ENCODE assay signal across 8 cellular contexts in genomic region chr2:119758881-119759450, GRCh38. TPM values are rescaled to one million over a fixed set of nuclear protein-coding genes. Genes with fewer than 3 reads are reported as not detected.
A peak's percentile ranks its signal among the peaks of the same experiment; 100 is the strongest.
DNase-seq lines count a peak whose midpoint lies in the region; TF ChIP-seq lines count a peak whose summit lies in the region.

No MANE protein-coding gene starts in this region.

- H3K36me3 Mint-ChIP-seq in activated CD4-positive, alpha-beta T cell treated with anti-CD3 and anti-CD28 coated beads, Interleukin-2, amount 10 ng/mL, durations not matched to agents 24 days and 14 days (ENCODE audit: low read depth): no peaks in the 10 kb centered on the region

- H3K27me3 Mint-ChIP-seq in activated CD4-positive, alpha-beta T cell treated with anti-CD3 and anti-CD28 coated beads, Interleukin-2, amount 10 ng/mL, durations not matched to agents 24 days and 14 days: no peaks in the 10 kb centered on the region

- H3K9me3 ChIP-seq in liver (ENCODE audit: control insufficient read depth in 4 of 4, low read length in 3 of 4) (no peaks in the 10 kb centered on the region), testis (no peaks in the 10 kb centered on the region)

- H3K27ac ChIP-seq in angular gyrus (ENCODE audit: low read depth, low read length) (peak overlapping the region; percentile 96), liver (ENCODE audit: low read depth in 1 of 2, low read length in 2 of 2) (peak overlapping the region; percentile 95 to 97), testis (peak overlapping the region; percentile 87 to 93)

- TF ChIP-seq POLR2A in testis (IDR thresholded peaks at IDR 0.05): no peak

- H3K4me3 ChIP-seq in liver (ENCODE audit: low read depth in 1 of 3, low read length in 3 of 3): peak overlapping the region; percentile 65 to 98 (median 76)
- H3K4me3 ChIP-seq in testis: peak overlapping the region; percentile 84 to 94

- no peaks in the 10 kb centered on the region for H3K9me3 Mint-ChIP-seq in activated CD4-positive, alpha-beta T cell treated with anti-CD3 and anti-CD28 coated beads, Interleukin-2, amount 10 ng/mL, durations not matched to agents 24 days and 14 days

- no peak for DNase-seq in activated CD4-positive, alpha-beta T cell treated with anti-CD3 and anti-CD28 coated beads, Interleukin-2, amount 10 ng/mL, durations not matched to agents 24 days and 14 days
- no peak for DNase-seq in activated CD4-positive, alpha-beta T cell treated with anti-CD3 and anti-CD28 coated beads for 1 hour
- DNase-seq in testis (no peak), NCI-H1417 treated with DMSO at 0.1 percent for 48 hours (lab: John Stamatoyannopoulos, UW) (no peak), dermis blood vessel endothelial cell (no peak), NCI-H128 (lab: John Stamatoyannopoulos, UW; ENCODE audit: unreplicated experiment) (no peak)

- no peak for TF ChIP-seq RAD21 in liver (IDR thresholded peaks at IDR 0.05)

- H3K27ac Mint-ChIP-seq in activated CD4-positive, alpha-beta T cell treated with anti-CD3 and anti-CD28 coated beads, Interleukin-2, amount 10 ng/mL, durations not matched to agents 24 days and 14 days: peak overlapping the region; percentile 93

- H3K27me3 ChIP-seq in liver (ENCODE audit: control insufficient read depth in 4 of 4, insufficient read depth in 4 of 4, low read length in 3 of 4) (no peaks in the 10 kb centered on the region), testis (no peaks in the 10 kb centered on the region)

- peak overlapping the region; percentile 80 to 87 for H3K9ac ChIP-seq in liver (ENCODE audit: low read depth in 1 of 2, low read length in 2 of 2)

- H3K36me3 ChIP-seq in liver (ENCODE audit: control insufficient read depth in 4 of 4, insufficient read depth in 3 of 4, low read depth in 1 of 4, low read length in 3 of 4) (no peaks in the 10 kb centered on the region), testis (ENCODE audit: low read depth, missing control alignments) (no peaks in the 10 kb centered on the region)

- no peak for TF ChIP-seq CTCF in liver (IDR thresholded peaks at IDR 0.05; ENCODE audit: low read depth, low read length, missing input control)
- TF ChIP-seq CTCF in testis (IDR thresholded peaks at IDR 0.05): no peak

- H3K4me1 Mint-ChIP-seq in activated CD4-positive, alpha-beta T cell treated with anti-CD3 and anti-CD28 coated beads, Interleukin-2, amount 10 ng/mL, durations not matched to agents 24 days and 14 days: peaks cover 33% of the 10 kb centered on the region

- peak overlapping the region; percentile 92 for H3K4me3 Mint-ChIP-seq in activated CD4-positive, alpha-beta T cell treated with anti-CD3 and anti-CD28 coated beads, Interleukin-2, amount 10 ng/mL, durations not matched to agents 24 days and 14 days

- 52% methylated on average over 13 of the region's 13 CpGs for WGBS in liver
- 29 to 34% methylated on average over 13 of the region's 13 CpGs for WGBS in testis, 2 donors

- intact Hi-C loops in activated CD4-positive, alpha-beta T cell treated with anti-CD3 and anti-CD28 coated beads, Interleukin-2, amount 10 ng/mL, durations not matched to agents 24 days and 14 days (cut with micrococcal nuclease): loop anchor here (1.0 to 2.0 kb wide), 8 partner anchors 56 to 464 kb away; partner anchors contain the start of genes C2orf76, DBI, EPB41L5 and TMEM177
- intact Hi-C loops in testis (cut with DNase I; ENCODE audit: low total_unique reads): no loop called here

- H3K4me1 ChIP-seq in liver (ENCODE audit: control insufficient read depth in 4 of 4, insufficient read depth in 4 of 4, low read length in 3 of 4) (peaks cover 5 to 48% (median 37%) of the 10 kb centered on the region in 4 donors), testis (peaks cover 6% of the 10 kb centered on the region)

TF ChIP-seq in liver, 16 proteins besides CTCF, POLR2A, EP300 and RAD21:
- TF ChIP-seq HNF4G (IDR thresholded peaks at IDR 0.05): no peak
- no peak for TF ChIP-seq GABPA (IDR thresholded peaks at IDR 0.05 in 1 of 2, conservative IDR thresholded peaks at IDR 0.05 in 1 of 2)
- TF ChIP-seq SP1 (IDR thresholded peaks at IDR 0.05): no peak
- TF ChIP-seq FOXA1 (IDR thresholded peaks at IDR 0.05): no peak
- no peak for TF ChIP-seq JUND (IDR thresholded peaks at IDR 0.05)
- TF ChIP-seq NR2F2 (IDR thresholded peaks at IDR 0.05): no peak
- TF ChIP-seq YY1 (IDR thresholded peaks at IDR 0.05): no peak
TF ChIP-seq in liver: peak in this region for 0.

RNA-seq across cellular contexts. Expression of gene PTPN4, which starts 0.8 kb away (rescaled TPM):
- 21.9 and 22.0 TPM in 2 replicates for total RNA-seq in activated CD4-positive, alpha-beta T cell treated with anti-CD3 and anti-CD28 coated beads, Interleukin-2, amount 10 ng/mL, durations not matched to agents 24 days and 14 days
- total RNA-seq in liver (10 to 100 TPM; 12.6 to 34.6 TPM), testis (10 to 100 TPM; 58.5 to 80.5 TPM), dermis blood vessel endothelial cell (27.9 and 31.4 TPM in 2 replicates)
- polyA plus RNA-seq in liver (1 to 10 TPM; 4.2 to 6.4 TPM), testis (ENCODE audit: insufficient read depth, low read depth, low replicate concordance) (19.7 TPM)
